In genomic region chr3:35065891-35066290, GRCh38 we compare ENCODE assay signal across 8 cellular contexts.
"Had no signal": no experiment of that assay in that cellular context is flagged by ENCODE, and none has a peak within 500 bp of the region (broad histone marks: within the 10 kb centered on the region; RNA-seq: fewer than 3 reads in every experiment).

No MANE protein-coding gene starts in this region.

- FAIRE-seq: G401.6, GM12878, GM12891, GM12892, GM18507, GM19239 had no signal

- H3K4me3 ChIP-seq: GM12878 had no signal

- DNase-seq: GDM1, GF-D8 had no signal

- ATAC-seq: GM12878 had no signal
